ENCODE assay signal across 9 cellular contexts in genomic region chr1:27491748-27492700, GRCh38. TPM values are rescaled to one million over a fixed set of nuclear protein-coding genes. Genes with fewer than 3 reads are reported as not detected.
DNase-seq lines count a peak whose midpoint lies in the region; ATAC-seq and TF ChIP-seq lines count a peak whose summit lies in the region.
"Had no signal": no experiment of that assay in that cellular context is flagged by ENCODE, and none has a peak within 500 bp of the region (broad histone marks: within the 10 kb centered on the region; RNA-seq: fewer than 3 reads in every experiment).

No MANE protein-coding gene starts in this region.

- no peaks in the 10 kb centered on the region for H3K27me3 Mint-ChIP-seq in natural killer cell treated with Interleukin-12 subunit alpha and Interleukin-12 subunit beta and Interleukin-15 and Interleukin-18, amount 100 ng/mL, for 72 hours

- H3K4me1 Mint-ChIP-seq in natural killer cell treated with Interleukin-12 subunit alpha and Interleukin-12 subunit beta and Interleukin-15 and Interleukin-18, amount 100 ng/mL, for 72 hours (ENCODE audit: low read depth in 2 of 2) = peaks cover 23 to 28% of the 10 kb centered on the region in 2 donors

- peak overlapping the region; percentile 55 to 71 for H3K9ac ChIP-seq in colonic mucosa (ENCODE audit: low read depth in 2 of 2, low read length in 2 of 2)
- peak overlapping the region; percentile 18 for H3K9ac ChIP-seq in muscle layer of colon (ENCODE audit: low read length)

- H3K4me3 Mint-ChIP-seq in natural killer cell treated with Interleukin-12 subunit alpha and Interleukin-12 subunit beta and Interleukin-15 and Interleukin-18, amount 100 ng/mL, for 72 hours = no peak overlapping the region

- DNase-seq in MG63 = peak; percentile 77
- DNase-seq in colonic mucosa = no peak
- no peak for DNase-seq in natural killer cell treated with Interleukin-12 subunit alpha and Interleukin-12 subunit beta and Interleukin-15 and Interleukin-18, amount 100 ng/mL, for 72 hours (ENCODE audit: low spot score)
- DNase-seq in activated CD4-positive, CD25-positive, alpha-beta regulatory T cell (lab: John Stamatoyannopoulos, UW) = no peak
- DNase-seq in NCI-H128 (lab: John Stamatoyannopoulos, UW; ENCODE audit: unreplicated experiment) = no peak
- DNase-seq in activated T-cell treated with anti-CD3 and anti-CD28 coated beads for 4 hours = no peak
- DNase-seq: central memory CD4-positive, alpha-beta T cell had no signal

- intact Hi-C loops in colonic mucosa (cut with DNase I) = no loop called here

- H3K36me3 ChIP-seq in MG63 (no peaks in the 10 kb centered on the region; the same call in 1 of the 2 replicates), colonic mucosa (no peaks in the 10 kb centered on the region), muscle layer of colon (ENCODE audit: insufficient read depth, low read length) (no peaks in the 10 kb centered on the region)

- H3K27ac ChIP-seq in 22Rv1 = 0 out of 2 replicates have a peak overlapping the region, but pooled peaks have one; percentile 12
- H3K27ac ChIP-seq in colonic mucosa = peak overlapping the region; percentile 99
- H3K27ac ChIP-seq in muscle layer of colon (ENCODE audit: low read depth, low read length) = peak overlapping the region; percentile 87

- H3K4me3 ChIP-seq in MG63 = no peak overlapping the region
- H3K4me3 ChIP-seq in colonic mucosa = no peak overlapping the region
- peak overlapping the region; percentile 4 to 24 for H3K4me3 ChIP-seq in muscle layer of colon (ENCODE audit: low read depth in 1 of 2, low read length in 2 of 2)

- no peak for ATAC-seq in natural killer cell treated with Interleukin-12 subunit alpha and Interleukin-12 subunit beta and Interleukin-15 and Interleukin-18, amount 100 ng/mL, for 72 hours

- TF ChIP-seq CTCF in 22Rv1 (IDR thresholded peaks at IDR 0.05) = no peak
- TF ChIP-seq CTCF in colonic mucosa (IDR thresholded peaks at IDR 0.05) = no peak

- no peaks in the 10 kb centered on the region for H3K36me3 Mint-ChIP-seq in natural killer cell treated with Interleukin-12 subunit alpha and Interleukin-12 subunit beta and Interleukin-15 and Interleukin-18, amount 100 ng/mL, for 72 hours

- H3K4me1 ChIP-seq in colonic mucosa = peaks cover 10% of the 10 kb centered on the region
- H3K4me1 ChIP-seq in muscle layer of colon (ENCODE audit: insufficient read depth, low read length) = peaks cover 40% of the 10 kb centered on the region

- H3K27ac Mint-ChIP-seq in natural killer cell treated with Interleukin-12 subunit alpha and Interleukin-12 subunit beta and Interleukin-15 and Interleukin-18, amount 100 ng/mL, for 72 hours = peak overlapping the region in 1 of 2 donors; percentile 2

- H3K9me3 ChIP-seq in MG63 = no peaks in the 10 kb centered on the region
- H3K9me3 ChIP-seq in colonic mucosa = no peaks in the 10 kb centered on the region
- H3K9me3 ChIP-seq in muscle layer of colon (ENCODE audit: low read length) = no peaks in the 10 kb centered on the region

- no peaks in the 10 kb centered on the region for H3K27me3 ChIP-seq in MG63
- no peaks in the 10 kb centered on the region for H3K27me3 ChIP-seq in colonic mucosa
- no peaks in the 10 kb centered on the region for H3K27me3 ChIP-seq in muscle layer of colon (ENCODE audit: control insufficient read depth in 1 of 2, insufficient read depth in 2 of 2, low read length in 2 of 2)

- no peaks in the 10 kb centered on the region for H3K9me3 Mint-ChIP-seq in natural killer cell treated with Interleukin-12 subunit alpha and Interleukin-12 subunit beta and Interleukin-15 and Interleukin-18, amount 100 ng/mL, for 72 hours

RNA-seq across cellular contexts. Expression of gene WASF2, which starts 2.1 kb away (rescaled TPM):
- total RNA-seq in MG63 (2014; rRNA removed; shearing (Covaris generic); ENCODE audit: low replicate concordance) = 13.9 and 15.5 TPM in 2 replicates
- total RNA-seq in colonic mucosa = 100 to 1,000 TPM; 120 to 168 TPM
- 100 to 1,000 TPM in 1 of 2 donors, 10 to 100 TPM in 1; 97.7 to 110 TPM for total RNA-seq in natural killer cell treated with Interleukin-12 subunit alpha and Interleukin-12 subunit beta and Interleukin-15 and Interleukin-18, amount 100 ng/mL, for 72 hours

Comparison
In these comparisons a context has a peak if more than half of its experiments do, and no peak if none do; other contexts are left out.
1. H3K27ac ChIP-seq: peak in every context shown above with its lines; median percentile 99 in colonic mucosa; 87 in muscle layer of colon; 12 in 22Rv1.
2. H3K4me3 ChIP-seq: peak in muscle layer of colon (2 of 2); none in MG63 (single experiment) and colonic mucosa (single experiment).